22 cellular contexts compared by ENCODE assay signal in the genomic region with DNA sequence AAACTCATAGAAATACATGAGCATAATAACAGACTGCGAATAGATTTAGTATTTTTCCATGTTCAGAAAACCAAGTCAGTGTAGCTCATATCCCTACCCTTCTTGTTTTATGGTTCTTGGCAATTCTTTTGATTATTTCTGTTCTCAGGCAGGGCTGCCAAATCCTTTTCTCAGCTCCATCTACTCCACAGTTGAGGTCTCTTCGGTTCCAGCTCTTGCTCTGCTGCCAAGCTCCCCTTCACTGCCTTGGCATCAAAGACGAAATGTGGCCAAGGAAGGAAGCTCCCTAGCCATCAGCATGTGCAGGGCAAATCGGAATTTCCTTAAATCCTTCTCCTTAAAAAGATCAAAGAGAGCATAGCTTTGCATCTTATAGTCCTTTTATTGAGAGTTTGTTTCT.
DNase-seq lines count a peak whose midpoint lies in the region; TF ChIP-seq lines count a peak whose summit lies in the region.
"Had no signal": no experiment of that assay in that cellular context is flagged by ENCODE, and none has a peak within 500 bp of the region (broad histone marks: within the 10 kb centered on the region; RNA-seq: fewer than 3 reads in every experiment).

No MANE protein-coding gene starts in this region.

- DNase-seq in cerebellum (ENCODE audit: low spot score) (peak; percentile 27), middle frontal gyrus (ENCODE audit: extremely low spot score, low spot score) (peak; percentile 49), superior temporal gyrus (ENCODE audit: extremely low spot score) (peak; percentile 67), coronary artery (ENCODE audit: low spot score) (no peak), NCI-H1930 (lab: John Stamatoyannopoulos, UW) (no peak)
- DNase-seq in activated effector memory CD4-positive, alpha-beta T cell treated with Interleukin-2 at 50 U/mL for 16 hours: no peak
- DNase-seq: Caco-2; CD4-positive, alpha-beta T cell; DND-41; GOT3; HCEC 1CT; NCI-H1092; NCI-H1436; NCI-H187 treated with DMSO at 0.1 percent for 48 hours; NCI-H2227 treated with DMSO at 0.1 percent for 48 hours; NCI-H510A; Peyer's patch; SJCRH30 had no signal

- TF ChIP-seq CTCF in coronary artery (IDR thresholded peaks at IDR 0.05): no peak

- no peak overlapping the region for H3K4me3 ChIP-seq in coronary artery
- H3K4me3 ChIP-seq: BLaER1, K562, Peyer's patch, SJCRH30 had no signal

- H3K27ac ChIP-seq in angular gyrus (ENCODE audit: low read depth, low read length) (peak overlapping the region; percentile 12), coronary artery (no peak overlapping the region)
- H3K27ac ChIP-seq: BLaER1, HL-60, Peyer's patch, SJCRH30 had no signal

Comparison
In these comparisons a context has a peak if more than half of its experiments do, and no peak if none do; other contexts are left out.
1. DNase-seq: peak in cerebellum (single experiment), middle frontal gyrus (single experiment) and superior temporal gyrus (single experiment); none in coronary artery (single experiment), NCI-H1930 (0 of 2) and activated effector memory CD4-positive, alpha-beta T cell treated with Interleukin-2 at 50 U/mL for 16 hours (single experiment).